In genomic region chr11:70567680-70568503, GRCh38 we compare ENCODE assay signal across 9 cellular contexts.
DNase-seq lines count a peak whose midpoint lies in the region; ATAC-seq and TF ChIP-seq lines count a peak whose summit lies in the region.
"Had no signal": no experiment of that assay in that cellular context is flagged by ENCODE, and none has a peak within 500 bp of the region (broad histone marks: within the 10 kb centered on the region; RNA-seq: fewer than 3 reads in every experiment).

No MANE protein-coding gene starts in this region.

- H3K36me3 ChIP-seq in trophoblast cell (ENCODE audit: control insufficient read depth in 1 of 2, insufficient read depth in 2 of 2, low read length in 2 of 2), result no peaks in the 10 kb centered on the region
- H3K36me3 ChIP-seq in HAP-1 (replicated peaks), result no peaks in the 10 kb centered on the region

- H3K4me1 Mint-ChIP-seq in CD14-positive monocyte, result peaks cover 16% of the 10 kb centered on the region

- no peaks in the 10 kb centered on the region for H3K79me1 ChIP-seq in trophoblast cell (ENCODE audit: low read length)

- TF ChIP-seq CTCF in CD14-positive monocyte (IDR thresholded peaks at IDR 0.05), result no peak
- no peak for TF ChIP-seq CTCF in RWPE1 (conservative IDR thresholded peaks at IDR 0.05; ENCODE audit: low read depth)
- no peak for TF ChIP-seq CTCF in foreskin fibroblast (IDR thresholded peaks at IDR 0.05; ENCODE audit: low read depth, low read length)

- H3K27me3 Mint-ChIP-seq in CD14-positive monocyte (ENCODE audit: low read depth in 3 of 3), result peaks cover 8 to 26% (median 12%) of the 10 kb centered on the region in 3 donors

- H3K27me3 ChIP-seq in trophoblast cell (ENCODE audit: insufficient read depth, low read length) (no peaks in the 10 kb centered on the region), HAP-1 (ENCODE audit: low read depth) (no peaks in the 10 kb centered on the region)

- no peak overlapping the region for H3K4ac ChIP-seq in trophoblast cell (ENCODE audit: low read depth, low read length)

- peak overlapping the region in 2 of 7 donors; percentile 15 to 46 for H3K27ac Mint-ChIP-seq in CD14-positive monocyte

- peak overlapping the region; percentile 43 to 59 for H3K4me3 ChIP-seq in foreskin fibroblast (ENCODE audit: low read depth in 1 of 2, low read length in 2 of 2)
- H3K4me3 ChIP-seq in trophoblast cell (ENCODE audit: low read depth, low read length), result no peak overlapping the region
- no peak overlapping the region for H3K4me3 ChIP-seq in HAP-1

- H3K9ac ChIP-seq in trophoblast cell (ENCODE audit: low read length), result no peak overlapping the region

- H3K9me3 Mint-ChIP-seq in CD14-positive monocyte, result peaks cover 0 to 4% (median 2%) of the 10 kb centered on the region in 7 donors

- H4K91ac ChIP-seq in trophoblast cell (ENCODE audit: low read depth, low read length), result no peak overlapping the region

- DNase-seq in CD14-positive monocyte (ENCODE audit: low spot score) (peak; percentile 46), RWPE1 (ENCODE audit: low spot score) (no peak), foreskin fibroblast (peak; percentile 12 to 52), trophoblast cell (peak; percentile 42 to 71), D341Med (ENCODE audit: low spot score) (no peak), GM19240 (ENCODE audit: insufficient read length, low spot score) (no peak), HAP-1 (ENCODE audit: low spot score in 2 of 2) (no peak)
- DNase-seq: NCI-H1092 had no signal

- H3K36me3 Mint-ChIP-seq in CD14-positive monocyte, result no peaks in the 10 kb centered on the region

- no peak overlapping the region for H3K18ac ChIP-seq in trophoblast cell (ENCODE audit: low read length)

- intact Hi-C loops in CD14-positive monocyte (cut with micrococcal nuclease), result no loop called here

- no peak overlapping the region for H3K14ac ChIP-seq in trophoblast cell (ENCODE audit: low read length)

- H2BK120ac ChIP-seq in trophoblast cell (ENCODE audit: insufficient read depth, low read length, poor library complexity), result no peak overlapping the region

- no peak overlapping the region for H3K23ac ChIP-seq in trophoblast cell (ENCODE audit: low read length)

- no peaks in the 10 kb centered on the region for H3K79me2 ChIP-seq in trophoblast cell (ENCODE audit: control insufficient read depth, insufficient read depth, low read length, poor library complexity)

- peak overlapping the region; percentile 46 for H4K8ac ChIP-seq in trophoblast cell (ENCODE audit: low read depth, low read length)

- POLR2A ChIA-PET in RWPE1 (lab: Yijun Ruan, JAX; ENCODE audit: low non-redundant PET), result no interaction called here

- no peaks in the 10 kb centered on the region for H3K9me3 ChIP-seq in trophoblast cell (ENCODE audit: insufficient read depth, low read depth, low read length)
- no peaks in the 10 kb centered on the region for H3K9me3 ChIP-seq in HAP-1

- no peak overlapping the region for H2AK5ac ChIP-seq in trophoblast cell (ENCODE audit: low read length)

- CTCF ChIA-PET in RWPE1 (lab: Yijun Ruan, JAX), result interaction anchor here (0.7 kb wide), 1 partner anchor 33 kb away, joined by 3 read pairs; no protein-coding TSS in a partner anchor

- no CpG with 5 or more reads among the region's 26 CpGs for WGBS in trophoblast cell (ENCODE audit: extremely low coverage, insufficient coverage, insufficient read length)

- ATAC-seq in activated CD4-positive, CD25-positive, alpha-beta regulatory T cell treated with anti-CD3 and anti-CD28 coated beads, Interleukin-2, amount 50 U/mL, for 24 hours, result no peak

- peaks cover 6 to 10% of the 10 kb centered on the region in 2 experiments for H3K4me1 ChIP-seq in trophoblast cell (ENCODE audit: control insufficient read depth in 1 of 2, insufficient read depth in 2 of 2, low read length in 2 of 2)
- H3K4me1 ChIP-seq in HAP-1, result no peaks in the 10 kb centered on the region

- H3K4me3 Mint-ChIP-seq in CD14-positive monocyte, result peak overlapping the region; percentile 74 to 91

- H2BK5ac ChIP-seq in trophoblast cell (ENCODE audit: low read depth, low read length, poor library complexity), result no peak overlapping the region

- no peak overlapping the region for H4K12ac ChIP-seq in trophoblast cell (ENCODE audit: low read depth, low read length)

- no peak overlapping the region for H2BK12ac ChIP-seq in trophoblast cell (ENCODE audit: low read length)

- H3K4me2 ChIP-seq in trophoblast cell (ENCODE audit: low read length), result peak overlapping the region; percentile 24

- H2AFZ ChIP-seq in trophoblast cell (ENCODE audit: insufficient read depth, low read length, poor library complexity), result no peak overlapping the region

- in situ Hi-C loops in HAP-1 (cut with MboI; ENCODE audit: low sequenced_read_pairs), result no loop called here

- H3K27ac ChIP-seq in RWPE1 (peak overlapping the region; percentile 48), trophoblast cell (ENCODE audit: low read depth, low read length) (no peak overlapping the region)

Comparison
In these comparisons a context has a peak if more than half of its experiments do, and no peak if none do; other contexts are left out.
1. DNase-seq: peak in CD14-positive monocyte (single experiment), foreskin fibroblast (2 of 2) and trophoblast cell (2 of 2); none in RWPE1 (single experiment), D341Med (single experiment), GM19240 (single experiment) and HAP-1 (0 of 2).
2. H3K4me3 ChIP-seq: peak in foreskin fibroblast (2 of 2); none in trophoblast cell (single experiment) and HAP-1 (single experiment).